In the genomic region with DNA sequence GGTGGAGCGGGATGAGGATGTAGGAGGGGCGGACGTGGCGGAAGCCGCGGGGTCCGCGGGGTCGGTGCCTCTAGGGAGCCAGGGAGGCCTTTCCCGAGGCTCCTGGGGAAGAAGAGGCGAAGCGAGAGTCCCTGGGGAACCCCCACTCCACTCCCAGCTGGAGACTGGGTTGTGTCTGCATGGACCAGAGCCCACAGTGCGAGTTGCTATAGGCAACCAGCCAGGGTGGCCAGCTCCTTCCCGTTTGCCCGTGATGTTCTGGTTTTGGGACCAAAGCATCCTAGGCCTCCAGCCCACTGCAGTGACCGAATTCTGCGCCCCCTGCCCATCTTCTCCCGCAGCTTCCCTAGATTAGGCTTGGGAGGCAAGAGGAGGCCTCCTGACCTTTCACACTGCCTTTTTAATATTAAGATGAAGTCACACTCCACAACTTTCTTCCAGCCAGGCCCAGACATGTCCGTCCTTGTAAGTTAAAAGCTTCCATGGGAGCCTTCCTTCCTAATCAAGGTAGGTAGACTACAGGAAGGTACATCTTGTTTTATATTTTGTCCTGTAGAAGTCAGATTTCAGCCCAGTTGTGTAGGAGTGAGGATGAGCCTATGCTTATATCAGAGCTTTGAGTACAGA, we compare ENCODE assay signal across 8 cellular contexts. TPM values are rescaled to one million over a fixed set of nuclear protein-coding genes. Genes with fewer than 3 reads are reported as not detected.
DNase-seq lines count a peak whose midpoint lies in the region; ATAC-seq, FAIRE-seq and TF ChIP-seq lines count a peak whose summit lies in the region.

No MANE protein-coding gene starts in this region.

- CTCF ChIA-PET in SK-N-SH (lab: Yijun Ruan, JAX) = interaction anchor here (0.7 to 3.5 kb wide), 14 partner anchors 10 to 220 kb away, joined by 3 to 19 read pairs (median 6); no protein-coding TSS in a partner anchor
- CTCF ChIA-PET in endothelial cell of umbilical vein (lab: Charles Lee) = interaction anchor here (0.9 to 2.5 kb wide), 12 partner anchors 10 to 213 kb away, joined by 3 to 12 read pairs (median 4); a partner anchor contains a TSS

- no peak for TF ChIP-seq POLR2A in endothelial cell of umbilical vein (IDR thresholded peaks at IDR 0.05; ENCODE audit: low read depth, low read length)

- no peak for TF ChIP-seq RAD21 in SK-N-SH (IDR thresholded peaks at IDR 0.05; ENCODE audit: low read length)

- no peak for DNase-seq in SK-N-SH
- DNase-seq in endothelial cell of umbilical vein (ENCODE audit: low read depth, low spot score) = no peak
- no peak for DNase-seq in GDM1 (lab: John Stamatoyannopoulos, UW)
- DNase-seq in stimulated activated CD4-positive, alpha-beta T cell treated with anti-CD3 and anti-CD28 coated beads, Interleukin-12 subunit alpha, Interleukin-12 subunit beta, amount 100 ng/mL, for 4 hours = no peak

- H3K79me2 ChIP-seq in SK-N-SH (ENCODE audit: insufficient read depth) (peaks cover 25% of the 10 kb centered on the region), endothelial cell of umbilical vein (ENCODE audit: control insufficient read depth, insufficient read depth, low read length) (no peaks in the 10 kb centered on the region)

- peaks cover 12% of the 10 kb centered on the region for H3F3A ChIP-seq in SK-N-SH (replicated peaks; ENCODE audit: insufficient read depth)

- no peaks in the 10 kb centered on the region for H3K9me3 ChIP-seq in SK-N-SH
- H3K9me3 ChIP-seq in endothelial cell of umbilical vein (replicated peaks; ENCODE audit: control insufficient read depth, insufficient read depth, low read length) = no peaks in the 10 kb centered on the region
- H3K9me3 ChIP-seq in muscle layer of duodenum (ENCODE audit: control insufficient read depth in 1 of 2, low read length in 2 of 2) = no peaks in the 10 kb centered on the region

- dilution Hi-C loops in endothelial cell of umbilical vein (cut with MboI; ENCODE audit: extremely low pct_ligation_motif_present, low sequenced_read_pairs) = no loop called here

- H3K4me1 ChIP-seq in SK-N-SH (ENCODE audit: control insufficient read depth in 1 of 2, insufficient read depth in 2 of 2, low read depth in 1 of 2, low read length in 1 of 2) (peaks cover 6 to 8% of the 10 kb centered on the region in 2 experiments; a peak in 2 of 4 replicates), endothelial cell of umbilical vein (ENCODE audit: control insufficient read depth, extremely low read depth, insufficient read depth, low read length) (peaks cover 8% of the 10 kb centered on the region), muscle layer of duodenum (ENCODE audit: control insufficient read depth in 1 of 2, insufficient read depth in 2 of 2, low read length in 2 of 2) (peaks cover 6 to 18% of the 10 kb centered on the region in 2 donors)

- peak overlapping the region; percentile 86 for H3K4me2 ChIP-seq in SK-N-SH
- H3K4me2 ChIP-seq in endothelial cell of umbilical vein (ENCODE audit: insufficient read depth, low read length) = peak overlapping the region; percentile 70

- ATAC-seq in GM18870 (IDR thresholded peaks at IDR 0.05; ENCODE audit: unreplicated experiment) (peak; percentile 27), HG03354 (IDR thresholded peaks at IDR 0.05; ENCODE audit: poor library complexity, severe bottlenecking, unreplicated experiment) (peak; percentile 35)

- no peaks in the 10 kb centered on the region for H3K9me1 ChIP-seq in endothelial cell of umbilical vein (replicated peaks; ENCODE audit: control insufficient read depth, extremely low read depth, insufficient read depth, low read length)

- FAIRE-seq in endothelial cell of umbilical vein (lab: Jason Lieb, UNC) = no peak

- WGBS in SK-N-SH (ENCODE audit: low lambda C conversion rate) = 8% methylated on average over 18 of the region's 19 CpGs

- H3K9ac ChIP-seq in SK-N-SH = peak overlapping the region; percentile 74
- H3K9ac ChIP-seq in endothelial cell of umbilical vein (replicated peaks; ENCODE audit: extremely low read depth, insufficient read depth, low read length) = peak overlapping the region; percentile 80

- POLR2A ChIA-PET in SK-N-SH (lab: Yijun Ruan, JAX) (interaction anchor here (0.5 to 2.8 kb wide), 8 partner anchors 23 to 294 kb away, joined by 3 to 12 read pairs (median 4); a partner anchor contains a TSS), endothelial cell of umbilical vein (lab: Charles Lee) (interaction anchor here (1.2 kb wide), 1 partner anchor 209 kb away, joined by 12 read pairs; a partner anchor contains a TSS)

- intact Hi-C loops in endothelial cell of umbilical vein (cut with micrococcal nuclease) = loop anchor here (5.0 kb wide), 1 partner anchor 209 kb away; a partner anchor contains a TSS

- H3K27me3 ChIP-seq in SK-N-SH (ENCODE audit: insufficient read depth) (no peaks in the 10 kb centered on the region), endothelial cell of umbilical vein (ENCODE audit: control insufficient read depth in 2 of 2, insufficient read depth in 2 of 2, low read length in 2 of 2) (no peaks in the 10 kb centered on the region), muscle layer of duodenum (ENCODE audit: low read depth, low read length) (no peaks in the 10 kb centered on the region)

- H3K36me3 ChIP-seq in SK-N-SH (replicated peaks in 1 of 2; ENCODE audit: control insufficient read depth in 1 of 2, insufficient read depth in 2 of 2, low read length in 1 of 2) (peaks cover 29% of the 10 kb centered on the region in 2 experiments), endothelial cell of umbilical vein (ENCODE audit: control insufficient read depth in 2 of 2, extremely low read depth in 1 of 2, insufficient read depth in 2 of 2, low read length in 2 of 2) (peaks cover 0 to 2% of the 10 kb centered on the region in 2 experiments), muscle layer of duodenum (ENCODE audit: control insufficient read depth in 1 of 2, insufficient read depth in 2 of 2, low read length in 2 of 2) (peaks cover 9% of the 10 kb centered on the region in 2 donors)

- H3K4me3 ChIP-seq in SK-N-SH (ENCODE audit: low read depth in 2 of 2, low read length in 1 of 2) (peak overlapping the region; percentile 76 to 79), endothelial cell of umbilical vein (replicated peaks in 1 of 3; ENCODE audit: insufficient read depth in 1 of 3, low read depth in 1 of 3, low read length in 3 of 3) (peak overlapping the region; percentile 0 to 63 (median 25)), muscle layer of duodenum (ENCODE audit: low read depth in 1 of 2, low read length in 2 of 2) (peak overlapping the region; percentile 69 to 80)

- no peaks in the 10 kb centered on the region for H3K9me2 ChIP-seq in SK-N-SH

- TF ChIP-seq CTCF in C4-2B (conservative IDR thresholded peaks at IDR 0.05) (no peak), SK-N-SH (IDR thresholded peaks at IDR 0.05) (no peak), endothelial cell of umbilical vein (IDR thresholded peaks at IDR 0.05; ENCODE audit: extremely low read depth in 1 of 2, insufficient read depth in 1 of 2, low read depth in 1 of 2, low read length in 2 of 2) (no peak)

- H4K20me1 ChIP-seq in SK-N-SH (ENCODE audit: insufficient read depth) = no peaks in the 10 kb centered on the region
- no peaks in the 10 kb centered on the region for H4K20me1 ChIP-seq in endothelial cell of umbilical vein (replicated peaks; ENCODE audit: control insufficient read depth, extremely low read depth, insufficient read depth, low read length)

- no TSS peak for BruUV-seq in endothelial cell of umbilical vein (replicated peaks; lab: Mats Ljungman, UMichigan)

- peak overlapping the region; percentile 87 for H3K27ac ChIP-seq in C4-2B
- H3K27ac ChIP-seq in SK-N-SH (ENCODE audit: low read depth in 2 of 2, low read length in 1 of 2) = peak overlapping the region; percentile 79 to 89
- peak overlapping the region; percentile 44 for H3K27ac ChIP-seq in endothelial cell of umbilical vein (ENCODE audit: insufficient read depth, low read depth, low read length)
- peak overlapping the region; percentile 95 for H3K27ac ChIP-seq in muscle layer of duodenum (ENCODE audit: low read length)

- TF ChIP-seq EP300 in SK-N-SH (IDR thresholded peaks at IDR 0.05; ENCODE audit: borderline replicate concordance in 1 of 2, low read depth in 1 of 2, low read length in 1 of 2) = no peak

- H2AFZ ChIP-seq in SK-N-SH (ENCODE audit: low read depth) = peak overlapping the region; percentile 94
- peak overlapping the region; percentile 2 for H2AFZ ChIP-seq in endothelial cell of umbilical vein (ENCODE audit: low read depth, low read length)

RNA-seq across cellular contexts. Expression of a gene that starts 0.5 kb away (rescaled TPM):
- 95.9 and 115 TPM in 2 replicates for polyA plus RNA-seq in SK-N-SH (2012; rRNA removed)
- 131 and 161 TPM in 2 replicates for polyA plus RNA-seq in SK-N-SH (2012; cell fraction: cytosol; rRNA removed)
- 86.8 and 100 TPM in 2 replicates for polyA plus RNA-seq in SK-N-SH (2012; cell fraction: nucleus; rRNA removed)
- total RNA-seq in endothelial cell of umbilical vein = 53.7 and 57.3 TPM in 2 replicates
- 37.0 and 46.7 TPM in 2 replicates for polyA plus RNA-seq in endothelial cell of umbilical vein
- polyA plus RNA-seq in endothelial cell of umbilical vein (2011; cell fraction: cytosol; rRNA removed) = 51.2 and 52.4 TPM in 2 replicates
- 52.2 and 59.6 TPM in 2 replicates for polyA plus RNA-seq in endothelial cell of umbilical vein (2011; cell fraction: nucleus; rRNA removed)
- 78.2 and 107 TPM in 2 replicates for polyA plus RNA-seq in endothelial cell of umbilical vein (2012)
- polyA minus RNA-seq in endothelial cell of umbilical vein = 24.3 and 25.3 TPM in 2 replicates
- polyA minus RNA-seq in endothelial cell of umbilical vein (2011; cell fraction: cytosol; rRNA and poly(A)+ RNA removed) = 18.4 TPM
- 20.9 and 22.9 TPM in 2 replicates for polyA minus RNA-seq in endothelial cell of umbilical vein (2011; cell fraction: nucleus; rRNA and poly(A)+ RNA removed)

RNA-seq across cellular contexts. Expression of a gene that starts 42.6 kb away (rescaled TPM):
- polyA plus RNA-seq in SK-N-SH (2012; rRNA removed) = 0.03 TPM in 1 of 2 replicates, not detected in the other
- 0.01 and 0.03 TPM in 2 replicates for polyA plus RNA-seq in SK-N-SH (2012; cell fraction: cytosol; rRNA removed)
- 0.16 and 0.30 TPM in 2 replicates for polyA plus RNA-seq in SK-N-SH (2012; cell fraction: nucleus; rRNA removed)
- total RNA-seq in endothelial cell of umbilical vein = 0.74 and 0.91 TPM in 2 replicates
- polyA plus RNA-seq in endothelial cell of umbilical vein = 0.60 and 0.65 TPM in 2 replicates
- polyA plus RNA-seq in endothelial cell of umbilical vein (2011; cell fraction: cytosol; rRNA removed) = 0.24 and 0.34 TPM in 2 replicates
- polyA plus RNA-seq in endothelial cell of umbilical vein (2011; cell fraction: nucleus; rRNA removed) = 0.55 and 0.65 TPM in 2 replicates
- polyA plus RNA-seq in endothelial cell of umbilical vein (2012) = 0.76 and 1.1 TPM in 2 replicates
- polyA minus RNA-seq in endothelial cell of umbilical vein = 2.0 and 2.2 TPM in 2 replicates
- 80.2 TPM for polyA minus RNA-seq in endothelial cell of umbilical vein (2011; cell fraction: cytosol; rRNA and poly(A)+ RNA removed)
- polyA minus RNA-seq in endothelial cell of umbilical vein (2011; cell fraction: nucleus; rRNA and poly(A)+ RNA removed) = 0.67 and 1.2 TPM in 2 replicates

RNA-seq across cellular contexts. Expression of a gene that starts 43.0 kb away (rescaled TPM):
- polyA plus RNA-seq in SK-N-SH (2012; rRNA removed) (0.41 and 0.60 TPM in 2 replicates), endothelial cell of umbilical vein (3.9 TPM in 2 replicates)
- polyA plus RNA-seq in SK-N-SH (2012; cell fraction: cytosol; rRNA removed) = 0.20 and 0.24 TPM in 2 replicates
- polyA plus RNA-seq in SK-N-SH (2012; cell fraction: nucleus; rRNA removed) = 0.20 and 0.22 TPM in 2 replicates
- total RNA-seq in endothelial cell of umbilical vein = 5.1 and 7.0 TPM in 2 replicates
- 2.7 and 2.8 TPM in 2 replicates for polyA plus RNA-seq in endothelial cell of umbilical vein (2011; cell fraction: cytosol; rRNA removed)
- polyA plus RNA-seq in endothelial cell of umbilical vein (2011; cell fraction: nucleus; rRNA removed) = 6.0 and 6.1 TPM in 2 replicates
- 3.1 and 3.8 TPM in 2 replicates for polyA plus RNA-seq in endothelial cell of umbilical vein (2012)
- 4.8 and 6.7 TPM in 2 replicates for polyA minus RNA-seq in endothelial cell of umbilical vein
- 9.7 TPM for polyA minus RNA-seq in endothelial cell of umbilical vein (2011; cell fraction: cytosol; rRNA and poly(A)+ RNA removed)
- polyA minus RNA-seq in endothelial cell of umbilical vein (2011; cell fraction: nucleus; rRNA and poly(A)+ RNA removed) = 4.3 and 7.6 TPM in 2 replicates

Comparison
In these comparisons a context has a peak if more than half of its experiments do, and no peak if none do; other contexts are left out.
1. H3K27ac ChIP-seq: peak in every context shown above with its lines; median percentile 95 in muscle layer of duodenum; 87 in C4-2B; 84 in SK-N-SH; 44 in endothelial cell of umbilical vein.
2. H3K4me3 ChIP-seq: peak in every context shown above with its lines; median percentile 78 in SK-N-SH; 74 in muscle layer of duodenum; 25 in endothelial cell of umbilical vein.